8 cellular contexts compared by ENCODE assay signal in the genomic region with DNA sequence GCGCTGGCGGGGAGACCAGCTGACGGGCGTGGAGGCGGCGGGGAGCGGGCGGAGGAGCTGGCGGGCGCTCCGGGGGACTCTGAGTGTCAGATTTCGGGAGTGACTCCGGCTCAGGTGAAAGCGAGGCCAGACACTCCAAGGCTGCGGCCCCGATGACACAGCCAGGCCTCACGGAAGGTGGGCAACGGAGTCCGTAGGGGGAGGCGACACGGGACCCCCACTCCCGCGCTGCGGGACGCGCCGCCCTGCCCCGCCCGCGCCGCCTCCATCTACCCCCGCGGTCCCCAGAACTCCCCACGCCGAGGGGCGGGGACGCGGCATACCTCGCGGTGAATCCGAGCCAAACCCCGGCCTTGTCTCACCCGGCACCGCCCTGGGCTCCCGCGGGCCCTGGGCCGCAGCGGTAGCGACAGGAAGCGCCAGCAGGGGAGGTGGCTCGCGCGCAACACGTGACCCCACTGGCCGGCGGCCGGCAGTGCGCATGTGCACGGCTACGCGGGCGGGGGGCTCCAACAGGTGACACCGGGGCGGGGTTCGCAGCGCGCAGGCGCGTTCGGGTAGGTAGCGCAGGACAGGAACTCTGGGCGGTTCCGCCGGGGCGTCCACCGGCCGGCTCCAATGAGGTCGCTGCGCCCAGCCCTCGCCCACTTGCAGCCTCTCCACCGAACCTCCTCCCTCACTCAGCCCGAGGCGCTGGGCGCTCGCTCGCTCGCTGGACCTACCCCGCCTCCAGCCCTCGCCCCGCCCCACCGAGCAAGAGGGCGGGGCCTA. TPM values are rescaled to one million over a fixed set of nuclear protein-coding genes. Genes with fewer than 3 reads are reported as not detected.
A peak's percentile ranks its signal among the peaks of the same experiment; 100 is the strongest.
DNase-seq lines count a peak whose midpoint lies in the region; ATAC-seq, FAIRE-seq and TF ChIP-seq lines count a peak whose summit lies in the region.

Gene CC2D1B (minus strand): TSS at position 460 of the 771 bp plus-strand sequence. CDS start 1,585 bp downstream, outside the sequence.

- H3K36me3 Mint-ChIP-seq in T-cell (peaks cover 15% of the 10 kb centered on the region), type B pancreatic cell (no peaks in the 10 kb centered on the region)

- H3K27me3 Mint-ChIP-seq in T-cell (no peaks in the 10 kb centered on the region), type B pancreatic cell (no peaks in the 10 kb centered on the region)

- H3K9me3 Mint-ChIP-seq in T-cell = no peaks in the 10 kb centered on the region
- no peaks in the 10 kb centered on the region for H3K9me3 Mint-ChIP-seq in type B pancreatic cell

- POLR2A ChIA-PET in T-cell (lab: Charles Lee) = interaction anchor here in 1 of 2 donors (0.6 kb wide), 2 partner anchors 9 to 319 kb away, joined by 3 to 4 read pairs; no protein-coding TSS in a partner anchor

- ATAC-seq in HG02840 (IDR thresholded peaks at IDR 0.05; ENCODE audit: low FRiP score, unreplicated experiment) (peak; percentile 88), T-cell (replicated peaks in 1 of 4) (peak; percentile 88 to 90 (median 90))

- 0 to 1% (median 0%) methylated on average over 61 to 92 of the region's 92 CpGs for WGBS in adipose tissue, 3 donors

- H3K4me1 Mint-ChIP-seq in T-cell (peaks cover 39 to 57% (median 56%) of the 10 kb centered on the region in 3 donors), type B pancreatic cell (ENCODE audit: unreplicated experiment) (peaks cover 18% of the 10 kb centered on the region)

- H3K27ac ChIP-seq in adipose tissue (ENCODE audit: low read depth, low read length) = no peak within 1 kb of the TSS

- H3K27ac Mint-ChIP-seq in T-cell (peak within 1 kb of the TSS; percentile 93 to 94), type B pancreatic cell (peak within 1 kb of the TSS; percentile 98)

- peak; percentile 93 for TF ChIP-seq POLR2A in GM12891 (IDR thresholded peaks at IDR 0.05; ENCODE audit: low read depth, low read length)

- CTCF ChIA-PET in T-cell (lab: Charles Lee) = interaction anchor here in 1 of 2 donors (0.7 to 1.7 kb wide), 3 partner anchors 38 to 40 kb away, joined by 4 to 8 read pairs (median 5); partner anchors contain the start of genes ORC1 and PRPF38A

- intact Hi-C loops in cardiac septum (cut with DNase I) = loop anchor here (2.0 to 5.0 kb wide), 3 partner anchors 39 to 331 kb away; partner anchors contain the start of genes COA7, ORC1, PRPF38A and ZFYVE9

- peak; percentile 97 for DNase-seq in GM12891 (ENCODE audit: insufficient read length, low spot score)
- DNase-seq in NCI-H1436 treated with DMSO at 0.1 percent for 48 hours (lab: John Stamatoyannopoulos, UW) = peak; percentile 91
- DNase-seq in T-cell = peak; percentile 94 to 100 (median 98)
- DNase-seq in cardiac septum (ENCODE audit: low spot score) = peak; percentile 99
- DNase-seq in pons (ENCODE audit: low spot score) = peak; percentile 92
- peak; percentile 99 for DNase-seq in type B pancreatic cell (ENCODE audit: extremely low spot score, unreplicated experiment)

- peak; percentile 50 for TF ChIP-seq CTCF in type B pancreatic cell (conservative IDR thresholded peaks at IDR 0.05)

- FAIRE-seq in GM12891 (lab: Jason Lieb, UNC) = peak; percentile 99

- H3K4me3 Mint-ChIP-seq in T-cell (peak within 1 kb of the TSS; percentile 93 to 96 (median 93)), type B pancreatic cell (peak within 1 kb of the TSS; percentile 97)

TF ChIP-seq in GM12891, 5 proteins besides CTCF, POLR2A, EP300 and RAD21:
- 0 out of 2 replicates have a peak, but pooled peaks have one; percentile 19 for TF ChIP-seq POU2F2 (IDR thresholded peaks at IDR 0.05; ENCODE audit: low read depth, low read length)
- peak; percentile 85 for TF ChIP-seq POLR2AphosphoS5 (IDR thresholded peaks at IDR 0.05; ENCODE audit: low read depth, low read length)
- TF ChIP-seq SPI1 (IDR thresholded peaks at IDR 0.05; ENCODE audit: low read depth, low read length) = peak; percentile 11; the same call in 1 of the 2 replicates
- TF ChIP-seq TAF1 (IDR thresholded peaks at IDR 0.05; ENCODE audit: low read depth, low read length) = peak; percentile 64
- no peak for TF ChIP-seq PAX5 (IDR thresholded peaks at IDR 0.05; ENCODE audit: insufficient read depth, low read length, severe bottlenecking)
TF ChIP-seq in GM12891: peak in this region for 4.

RNA-seq across cellular contexts. Expression of gene CC2D1B, which starts in this region (rescaled TPM):
- polyA plus RNA-seq in GM12891 (2012; ENCODE audit: low read depth, missing spikeins) = 16.2 TPM
- total RNA-seq in T-cell (10 to 100 TPM; 59.7 to 87.3 (median 83.6) TPM), cardiac septum (19.5 TPM), type B pancreatic cell (ENCODE audit: low replicate concordance) (33.7 and 35.9 TPM in 2 replicates)
- 10 to 100 TPM; 12.6 to 18.5 (median 15.6) TPM for polyA plus RNA-seq in adipose tissue
